Comparison of ENCODE assay signal across 18 cellular contexts in the genomic region with DNA sequence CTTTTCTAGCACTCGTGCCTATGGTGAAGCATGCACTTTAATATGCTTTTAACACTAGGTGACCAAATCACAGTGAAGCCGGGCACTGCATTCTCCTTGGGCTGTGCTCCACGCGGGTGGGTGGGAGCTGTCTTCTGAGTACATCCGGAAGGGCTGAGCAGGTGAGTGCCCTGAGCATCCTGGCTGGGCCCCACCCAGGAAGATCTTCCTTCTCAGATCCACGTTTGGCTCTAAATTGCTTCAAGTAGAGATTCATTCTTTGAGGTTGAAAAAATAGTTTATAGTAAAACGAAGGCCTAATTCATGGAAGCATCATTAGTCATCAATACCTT.
DNase-seq lines count a peak whose midpoint lies in the region; ATAC-seq and TF ChIP-seq lines count a peak whose summit lies in the region.
"Had no signal": no experiment of that assay in that cellular context is flagged by ENCODE, and none has a peak within 500 bp of the region (broad histone marks: within the 10 kb centered on the region; RNA-seq: fewer than 3 reads in every experiment).

No MANE protein-coding gene starts in this region.

- intact Hi-C loops in activated CD8-positive, alpha-beta T cell treated with anti-CD3 and anti-CD28 coated beads for 36 hours (cut with micrococcal nuclease), result no loop called here
- intact Hi-C loops in posterior vena cava (cut with DNase I), result loop anchor here in 1 of 2 donors (10.0 kb wide), 1 partner anchor 242 kb away; a partner anchor contains a TSS

- H3K27ac ChIP-seq in RWPE1 (peak overlapping the region; percentile 31; the same call in 1 of the 2 replicates), substantia nigra (ENCODE audit: low read depth, low read length, poor library complexity, severe bottlenecking) (no peak overlapping the region)
- H3K27ac ChIP-seq: BLaER1, HL-60 had no signal

- POLR2A ChIA-PET in activated CD8-positive, alpha-beta T cell treated with anti-CD3 and anti-CD28 coated beads, Interleukin-2, amount 10 ng/mL, durations not matched to agents 7 days and 5 days (lab: Charles Lee), result no interaction called here
- POLR2A ChIA-PET in activated CD8-positive, alpha-beta T cell treated with anti-CD3 and anti-CD28 coated beads for 36 hours (lab: Charles Lee), result no interaction called here
- POLR2A ChIA-PET in RWPE1 (lab: Yijun Ruan, JAX; ENCODE audit: low non-redundant PET), result no interaction called here

- CTCF ChIA-PET in activated CD8-positive, alpha-beta T cell treated with anti-CD3 and anti-CD28 coated beads, Interleukin-2, amount 10 ng/mL, durations not matched to agents 7 days and 5 days (lab: Charles Lee), result interaction anchor here (0.6 to 1.4 kb wide), 2 partner anchors 17 to 77 kb away, joined by 3 read pairs; no protein-coding TSS in a partner anchor
- CTCF ChIA-PET in activated CD8-positive, alpha-beta T cell treated with anti-CD3 and anti-CD28 coated beads for 36 hours (lab: Charles Lee), result interaction anchor here (1.6 kb wide), 1 partner anchor 74 kb away, joined by 3 read pairs; a partner anchor contains a TSS
- CTCF ChIA-PET in RWPE1 (lab: Yijun Ruan, JAX), result interaction anchor here (0.7 to 2.6 kb wide), 3 partner anchors 21 to 406 kb away, joined by 3 to 14 read pairs (median 4); no protein-coding TSS in a partner anchor

- peaks cover 47% of the 10 kb centered on the region for H3K36me3 Mint-ChIP-seq in activated CD8-positive, alpha-beta T cell treated with anti-CD3 and anti-CD28 coated beads, Interleukin-2, amount 10 ng/mL, durations not matched to agents 7 days and 5 days (ENCODE audit: low read depth)
- H3K36me3 Mint-ChIP-seq in activated CD8-positive, alpha-beta T cell treated with anti-CD3 and anti-CD28 coated beads for 36 hours (ENCODE audit: low read depth), result peaks cover 25% of the 10 kb centered on the region
- H3K36me3 Mint-ChIP-seq in glutamatergic neuron (ENCODE audit: unreplicated experiment), result peaks cover 19% of the 10 kb centered on the region

- no peaks in the 10 kb centered on the region for H3K9me3 Mint-ChIP-seq in activated CD8-positive, alpha-beta T cell treated with anti-CD3 and anti-CD28 coated beads, Interleukin-2, amount 10 ng/mL, durations not matched to agents 7 days and 5 days (ENCODE audit: insufficient read depth)
- no peaks in the 10 kb centered on the region for H3K9me3 Mint-ChIP-seq in activated CD8-positive, alpha-beta T cell treated with anti-CD3 and anti-CD28 coated beads for 36 hours
- H3K9me3 Mint-ChIP-seq in glutamatergic neuron (ENCODE audit: unreplicated experiment), result peaks cover 8% of the 10 kb centered on the region
- H3K9me3 Mint-ChIP-seq: CD14-positive monocyte, GM23338 had no signal

- H3K4me3 Mint-ChIP-seq in activated CD8-positive, alpha-beta T cell treated with anti-CD3 and anti-CD28 coated beads, Interleukin-2, amount 10 ng/mL, durations not matched to agents 7 days and 5 days, result no peak overlapping the region
- no peak overlapping the region for H3K4me3 Mint-ChIP-seq in activated CD8-positive, alpha-beta T cell treated with anti-CD3 and anti-CD28 coated beads for 36 hours
- H3K4me3 Mint-ChIP-seq in glutamatergic neuron (ENCODE audit: unreplicated experiment), result no peak overlapping the region
- H3K4me3 Mint-ChIP-seq: CD14-positive monocyte; CD4-positive, alpha-beta memory T cell; GM23338 had no signal

- TF ChIP-seq CTCF in activated CD8-positive, alpha-beta T cell treated with anti-CD3 and anti-CD28 coated beads for 36 hours (IDR thresholded peaks at IDR 0.05), result no peak
- TF ChIP-seq CTCF in RWPE1 (conservative IDR thresholded peaks at IDR 0.05; ENCODE audit: low read depth) (no peak), glutamatergic neuron (IDR thresholded peaks at IDR 0.05; ENCODE audit: partially characterized antibody, unreplicated experiment) (no peak)

- DNase-seq in activated CD8-positive, alpha-beta T cell treated with anti-CD3 and anti-CD28 coated beads, Interleukin-2, amount 10 ng/mL, durations not matched to agents 7 days and 5 days, result peak; percentile 19
- no peak for DNase-seq in activated CD8-positive, alpha-beta T cell treated with anti-CD3 and anti-CD28 coated beads for 36 hours
- DNase-seq in RWPE1 (ENCODE audit: low spot score), result no peak
- no peak for DNase-seq in glutamatergic neuron
- DNase-seq in posterior vena cava (ENCODE audit: low spot score), result peak; percentile 29
- no peak for DNase-seq in substantia nigra (lab: John Stamatoyannopoulos, UW)
- DNase-seq in mucosa of gallbladder (ENCODE audit: low spot score), result no peak
- DNase-seq: 8988T; CD4-positive, alpha-beta memory T cell; DMS153; DMS79; GDM1; HCEC 1CT had no signal

- no peaks in the 10 kb centered on the region for H3K27me3 Mint-ChIP-seq in activated CD8-positive, alpha-beta T cell treated with anti-CD3 and anti-CD28 coated beads, Interleukin-2, amount 10 ng/mL, durations not matched to agents 7 days and 5 days (ENCODE audit: low read depth)
- H3K27me3 Mint-ChIP-seq in activated CD8-positive, alpha-beta T cell treated with anti-CD3 and anti-CD28 coated beads for 36 hours, result no peaks in the 10 kb centered on the region
- peaks cover 13% of the 10 kb centered on the region for H3K27me3 Mint-ChIP-seq in glutamatergic neuron (ENCODE audit: unreplicated experiment)

- H3K27ac Mint-ChIP-seq in activated CD8-positive, alpha-beta T cell treated with anti-CD3 and anti-CD28 coated beads, Interleukin-2, amount 10 ng/mL, durations not matched to agents 7 days and 5 days, result no peak overlapping the region
- no peak overlapping the region for H3K27ac Mint-ChIP-seq in activated CD8-positive, alpha-beta T cell treated with anti-CD3 and anti-CD28 coated beads for 36 hours
- peak overlapping the region; percentile 52 for H3K27ac Mint-ChIP-seq in glutamatergic neuron (ENCODE audit: unreplicated experiment)
- H3K27ac Mint-ChIP-seq: GM23338 had no signal

- no peak for ATAC-seq in activated CD8-positive, alpha-beta T cell treated with anti-CD3 and anti-CD28 coated beads, Interleukin-2, amount 10 ng/mL, durations not matched to agents 7 days and 5 days
- ATAC-seq in activated CD8-positive, alpha-beta T cell treated with anti-CD3 and anti-CD28 coated beads for 36 hours, result no peak
- no peak for ATAC-seq in HG02759 (IDR thresholded peaks at IDR 0.05; ENCODE audit: unreplicated experiment)

- H3K4me1 Mint-ChIP-seq in activated CD8-positive, alpha-beta T cell treated with anti-CD3 and anti-CD28 coated beads, Interleukin-2, amount 10 ng/mL, durations not matched to agents 7 days and 5 days (ENCODE audit: low read depth), result peaks cover 14% of the 10 kb centered on the region
- peaks cover 5% of the 10 kb centered on the region for H3K4me1 Mint-ChIP-seq in activated CD8-positive, alpha-beta T cell treated with anti-CD3 and anti-CD28 coated beads for 36 hours (ENCODE audit: low read depth)
- H3K4me1 Mint-ChIP-seq in glutamatergic neuron (ENCODE audit: low read depth, unreplicated experiment), result peaks cover 30% of the 10 kb centered on the region

Comparison
In these comparisons a context has a peak if more than half of its experiments do, and no peak if none do; other contexts are left out.
1. DNase-seq: peak in activated CD8-positive, alpha-beta T cell treated with anti-CD3 and anti-CD28 coated beads, Interleukin-2, amount 10 ng/mL, durations not matched to agents 7 days and 5 days (single experiment) and posterior vena cava (single experiment); none in activated CD8-positive, alpha-beta T cell treated with anti-CD3 and anti-CD28 coated beads for 36 hours (single experiment), RWPE1 (single experiment), glutamatergic neuron (single experiment), substantia nigra (0 of 49) and mucosa of gallbladder (single experiment).